In the genomic region with DNA sequence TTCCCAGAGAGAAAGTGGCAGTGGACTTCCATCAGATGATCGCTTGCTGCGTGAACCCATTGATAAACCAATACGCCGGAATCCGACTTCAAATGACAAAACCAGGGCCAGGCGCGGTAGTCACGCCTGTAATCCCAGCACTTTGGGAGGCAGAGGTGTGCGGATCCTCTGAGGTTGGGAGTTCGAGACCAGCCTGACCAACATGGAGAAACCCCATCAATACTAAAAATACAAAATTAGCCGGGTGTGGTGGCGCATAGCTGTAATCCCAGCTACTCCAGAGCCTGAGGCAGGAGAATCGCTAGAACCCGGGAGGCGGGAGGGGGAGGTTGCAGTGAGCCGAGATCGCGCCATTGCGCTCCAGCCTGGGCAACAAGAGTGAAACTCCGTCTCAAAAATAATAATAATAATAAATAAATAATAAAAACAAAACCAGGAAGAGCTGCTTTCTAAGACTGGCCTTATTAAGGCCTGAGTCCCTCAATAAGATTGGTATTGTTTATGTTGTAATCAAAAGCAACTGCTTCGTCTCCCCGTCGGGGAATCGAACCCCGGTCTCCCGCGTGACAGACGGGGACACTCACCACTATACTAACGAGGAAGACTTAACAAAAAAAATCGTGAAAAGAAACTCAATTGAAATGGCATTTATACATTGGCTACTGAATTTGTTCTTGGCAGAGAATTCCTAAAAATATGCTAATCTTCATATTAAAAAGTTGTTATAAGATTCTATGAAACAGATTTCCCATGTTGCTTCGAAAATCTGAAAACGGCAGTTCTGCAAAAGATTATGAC, we compare ENCODE assay signal across 8 cellular contexts.
A peak's percentile ranks its signal among the peaks of the same experiment; 100 is the strongest.
DNase-seq lines count a peak whose midpoint lies in the region; ATAC-seq, FAIRE-seq and TF ChIP-seq lines count a peak whose summit lies in the region.

No MANE protein-coding gene starts in this region.

- 71% methylated on average over 21 of the region's 32 CpGs for WGBS in HUES64
- WGBS in suprapubic skin = 14% methylated on average over 32 of the region's 32 CpGs

- H3K27me3 ChIP-seq in HUES64 (ENCODE audit: insufficient read depth, low read length) (no peaks in the 10 kb centered on the region), suprapubic skin (peaks cover 52% of the 10 kb centered on the region)

- H3K4me3 ChIP-seq in HUES64 (ENCODE audit: low read length) (peak overlapping the region; percentile 54), fibroblast of villous mesenchyme (ENCODE audit: low read depth, low read length) (no peak overlapping the region), suprapubic skin (no peak overlapping the region)

- TF ChIP-seq POLR2A in suprapubic skin (IDR thresholded peaks at IDR 0.05) = no peak

- no peak for ATAC-seq in HG02973 (IDR thresholded peaks at IDR 0.05; ENCODE audit: unreplicated experiment)

- peak; percentile 58 for FAIRE-seq in TTC549 (lab: Jason Lieb, UNC)

- H3K9me3 ChIP-seq in HUES64 (ENCODE audit: insufficient read depth, low read depth, low read length) (no peaks in the 10 kb centered on the region), suprapubic skin (no peaks in the 10 kb centered on the region)

- no peak overlapping the region for H3K9ac ChIP-seq in HUES64 (ENCODE audit: low read depth, low read length)

- TF ChIP-seq EP300 in suprapubic skin (IDR thresholded peaks at IDR 0.05) = no peak

- DNase-seq in DMS53 (lab: John Stamatoyannopoulos, UW) (peak; percentile 62), fibroblast of villous mesenchyme (ENCODE audit: low read depth) (peak; percentile 60), suprapubic skin (ENCODE audit: low spot score in 2 of 2) (no peak), GM19238 (ENCODE audit: insufficient read length, low spot score) (no peak)
- peak; percentile 20 for DNase-seq in stimulated activated CD8-positive, alpha-beta memory T cell treated with anti-CD3 and anti-CD28 coated beads, Interleukin-4, amount 100 ng/mL, for 24 hours (ENCODE audit: low read depth)

- H3K36me3 ChIP-seq in HUES64 (ENCODE audit: insufficient read depth, low read length) (no peaks in the 10 kb centered on the region), suprapubic skin (no peaks in the 10 kb centered on the region)

- no peak for TF ChIP-seq CTCF in fibroblast of villous mesenchyme (IDR thresholded peaks at IDR 0.05; ENCODE audit: insufficient read depth, low read depth, low read length)
- TF ChIP-seq CTCF in suprapubic skin (IDR thresholded peaks at IDR 0.05) = no peak

- H3K4me1 ChIP-seq in HUES64 (ENCODE audit: insufficient read depth, low read length) (no peaks in the 10 kb centered on the region), suprapubic skin (no peaks in the 10 kb centered on the region)

- no peak overlapping the region for H3K27ac ChIP-seq in HUES64 (ENCODE audit: low read depth, low read length)
- H3K27ac ChIP-seq in suprapubic skin = no peak overlapping the region

Comparison
In these comparisons a context has a peak if more than half of its experiments do, and no peak if none do; other contexts are left out.
1. DNase-seq: peak in DMS53 (single experiment), fibroblast of villous mesenchyme (single experiment) and stimulated activated CD8-positive, alpha-beta memory T cell treated with anti-CD3 and anti-CD28 coated beads, Interleukin-4, amount 100 ng/mL, for 24 hours (single experiment); none in suprapubic skin (0 of 2) and GM19238 (single experiment).